ENCODE assay signal across 18 cellular contexts in the genomic region with DNA sequence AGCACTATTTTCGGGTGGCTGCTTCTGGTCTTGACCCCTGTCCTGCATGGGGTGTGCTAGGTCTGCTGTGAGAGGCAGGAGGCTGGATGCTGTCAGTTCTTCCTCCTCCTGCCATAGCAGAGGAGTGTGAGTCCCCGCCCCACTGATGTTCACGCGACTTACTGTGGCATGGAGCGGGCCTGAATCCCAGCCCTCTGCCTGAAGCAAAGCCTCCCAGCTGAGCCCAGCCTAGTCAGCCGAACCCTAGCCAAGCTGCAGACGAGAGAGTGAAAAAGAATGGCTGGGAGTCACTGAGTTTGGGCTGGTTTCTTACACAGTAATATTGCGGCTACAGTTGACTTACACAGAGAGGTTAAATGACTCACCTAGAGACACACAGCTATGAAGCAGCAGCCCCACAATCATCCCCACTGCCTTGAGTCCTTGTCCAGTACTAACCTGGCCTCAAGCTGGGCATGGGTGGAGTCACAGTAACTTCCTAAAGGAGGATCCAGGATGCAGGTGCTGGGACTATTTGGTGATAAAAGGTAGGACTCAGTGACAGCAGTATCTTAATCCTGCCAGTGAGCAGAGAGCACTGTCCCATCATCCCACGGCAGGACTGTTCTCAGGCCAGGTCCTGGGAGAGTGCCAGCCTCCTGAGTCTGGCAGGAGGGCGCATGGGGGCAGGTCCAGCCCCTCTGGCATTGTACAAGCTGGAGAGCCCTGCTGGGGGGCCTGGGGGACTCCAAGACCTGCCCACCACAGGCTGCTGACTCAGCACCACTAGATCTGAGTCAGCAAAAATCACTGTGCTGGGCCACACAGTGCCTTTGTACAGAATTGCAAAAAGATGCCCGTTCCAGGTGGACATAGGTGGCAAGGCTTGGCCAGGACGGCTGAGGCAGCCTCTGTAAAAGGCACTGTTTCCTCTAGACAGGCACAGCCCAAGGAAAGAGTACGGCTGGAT.
DNase-seq lines count a peak whose midpoint lies in the region; ATAC-seq and TF ChIP-seq lines count a peak whose summit lies in the region.
"Had no signal": no experiment of that assay in that cellular context is flagged by ENCODE, and none has a peak within 500 bp of the region (broad histone marks: within the 10 kb centered on the region; RNA-seq: fewer than 3 reads in every experiment).

No MANE protein-coding gene starts in this region.

- H3K9me3 Mint-ChIP-seq in natural killer cell treated with Interleukin-12 subunit alpha and Interleukin-12 subunit beta and Interleukin-15 and Interleukin-18, amount 100 ng/mL, for 72 hours: no peaks in the 10 kb centered on the region
- H3K9me3 Mint-ChIP-seq in natural killer cell: no peaks in the 10 kb centered on the region

- peak; percentile 33 to 52 for ATAC-seq in natural killer cell treated with Interleukin-12 subunit alpha and Interleukin-12 subunit beta and Interleukin-15 and Interleukin-18, amount 100 ng/mL, for 72 hours
- ATAC-seq in natural killer cell: no peak
- no peak for ATAC-seq in HG02642 (IDR thresholded peaks at IDR 0.05; ENCODE audit: poor library complexity, unreplicated experiment)

- no peak overlapping the region for H3K4me3 Mint-ChIP-seq in natural killer cell treated with Interleukin-12 subunit alpha and Interleukin-12 subunit beta and Interleukin-15 and Interleukin-18, amount 100 ng/mL, for 72 hours
- no peak overlapping the region for H3K4me3 Mint-ChIP-seq in natural killer cell
- H3K4me3 Mint-ChIP-seq: CD4-positive, alpha-beta T cell had no signal

- H3K4me3 ChIP-seq in coronary artery: no peak overlapping the region

- intact Hi-C loops in natural killer cell (cut with micrococcal nuclease): no loop called here

- H3K4me1 Mint-ChIP-seq in natural killer cell treated with Interleukin-12 subunit alpha and Interleukin-12 subunit beta and Interleukin-15 and Interleukin-18, amount 100 ng/mL, for 72 hours (ENCODE audit: low read depth in 2 of 2): no peaks in the 10 kb centered on the region
- H3K4me1 Mint-ChIP-seq in natural killer cell: no peaks in the 10 kb centered on the region

- H3K27ac Mint-ChIP-seq in natural killer cell treated with Interleukin-12 subunit alpha and Interleukin-12 subunit beta and Interleukin-15 and Interleukin-18, amount 100 ng/mL, for 72 hours: no peak overlapping the region
- H3K27ac Mint-ChIP-seq in natural killer cell: no peak overlapping the region
- H3K27ac Mint-ChIP-seq: CD4-positive, alpha-beta T cell had no signal

- H3K27me3 Mint-ChIP-seq in natural killer cell treated with Interleukin-12 subunit alpha and Interleukin-12 subunit beta and Interleukin-15 and Interleukin-18, amount 100 ng/mL, for 72 hours: peaks cover 0 to 14% of the 10 kb centered on the region in 2 donors
- H3K27me3 Mint-ChIP-seq in natural killer cell (ENCODE audit: low read depth in 2 of 2): peaks cover 5 to 12% of the 10 kb centered on the region in 2 donors

- no peak overlapping the region for H3K27ac ChIP-seq in coronary artery
- H3K27ac ChIP-seq: RWPE1 had no signal

- DNase-seq in natural killer cell treated with Interleukin-12 subunit alpha and Interleukin-12 subunit beta and Interleukin-15 and Interleukin-18, amount 100 ng/mL, for 72 hours (ENCODE audit: low spot score): no peak
- DNase-seq in natural killer cell (no peak), coronary artery (ENCODE audit: low spot score) (peak; percentile 54), mesenteric fat pad (ENCODE audit: low spot score) (peak; percentile 72), HuH-7.5 (ENCODE audit: low spot score) (no peak), NCI-H345 (lab: John Stamatoyannopoulos, UW) (no peak)
- DNase-seq: CD4-positive, alpha-beta T cell; COR-L47; DND-41; HCEC 1CT; Kasumi-1; NCI-H1694 treated with DMSO at 0.1 percent for 48 hours; NCI-H2081 treated with DMSO at 0.1 percent for 48 hours; NCI-H446 treated with DMSO at 0.1 percent for 48 hours; NCI-H526 treated with DMSO at 0.1 percent for 48 hours; SIG-M5 had no signal

- no peaks in the 10 kb centered on the region for H3K36me3 Mint-ChIP-seq in natural killer cell treated with Interleukin-12 subunit alpha and Interleukin-12 subunit beta and Interleukin-15 and Interleukin-18, amount 100 ng/mL, for 72 hours
- H3K36me3 Mint-ChIP-seq in natural killer cell: no peaks in the 10 kb centered on the region

- TF ChIP-seq CTCF in natural killer cell (IDR thresholded peaks at IDR 0.05) (no peak), coronary artery (IDR thresholded peaks at IDR 0.05) (no peak)

Comparison
In these comparisons a context has a peak if more than half of its experiments do, and no peak if none do; other contexts are left out.
1. ATAC-seq: peak in natural killer cell treated with Interleukin-12 subunit alpha and Interleukin-12 subunit beta and Interleukin-15 and Interleukin-18, amount 100 ng/mL, for 72 hours (2 of 2); none in natural killer cell (0 of 3) and HG02642 (single experiment).
2. DNase-seq: peak in coronary artery (single experiment) and mesenteric fat pad (single experiment); none in natural killer cell treated with Interleukin-12 subunit alpha and Interleukin-12 subunit beta and Interleukin-15 and Interleukin-18, amount 100 ng/mL, for 72 hours (single experiment), natural killer cell (single experiment), HuH-7.5 (single experiment) and NCI-H345 (single experiment).